Comparison of ENCODE assay signal across 15 cellular contexts in genomic region chr7:102978280-102978679, GRCh38.
A peak's percentile ranks its signal among the peaks of the same experiment; 100 is the strongest.
DNase-seq lines count a peak whose midpoint lies in the region; ATAC-seq and TF ChIP-seq lines count a peak whose summit lies in the region.
"Had no signal": no experiment of that assay in that cellular context is flagged by ENCODE, and none has a peak within 500 bp of the region (broad histone marks: within the 10 kb centered on the region; RNA-seq: fewer than 3 reads in every experiment).

No MANE protein-coding gene starts in this region.

- 0 out of 2 replicates have a peak overlapping the region, but pooled peaks have one; percentile 22 for H3K27ac Mint-ChIP-seq in WTC11
- H3K27ac Mint-ChIP-seq: activated naive CD8-positive, alpha-beta T cell treated with anti-CD3 and anti-CD28 coated beads, Interleukin-2, amount 50 U/mL, for 24 hours; B cell; naive B cell had no signal

- 60 to 79% (median 76%) methylated on average over 6 of the region's 6 CpGs for WGBS in spleen, 5 donors

- POLR2A ChIA-PET in WTC11 (lab: Charles Lee): no interaction called here

- no peak overlapping the region for H3K4me3 Mint-ChIP-seq in WTC11
- H3K4me3 Mint-ChIP-seq: activated naive CD8-positive, alpha-beta T cell treated with anti-CD3 and anti-CD28 coated beads, Interleukin-2, amount 50 U/mL, for 24 hours; B cell; naive B cell had no signal

- no peak overlapping the region for H3K4me3 ChIP-seq in left ventricle myocardium inferior
- H3K4me3 ChIP-seq in spleen: peak overlapping the region in 1 of 8 donors; percentile 23
- H3K4me3 ChIP-seq: heart right ventricle had no signal

- no peaks in the 10 kb centered on the region for H3K36me3 Mint-ChIP-seq in WTC11
- H3K36me3 Mint-ChIP-seq: naive B cell had no signal

- H3K36me3 ChIP-seq in left ventricle myocardium inferior (no peaks in the 10 kb centered on the region), spleen (no peaks in the 10 kb centered on the region)
- H3K36me3 ChIP-seq: heart right ventricle had no signal

- CTCF ChIA-PET in WTC11 (lab: Charles Lee): no interaction called here

- no peak for TF ChIP-seq POLR2A in spleen (IDR thresholded peaks at IDR 0.05)

- no peaks in the 10 kb centered on the region for H3K27me3 Mint-ChIP-seq in WTC11 (ENCODE audit: low read depth)
- H3K27me3 Mint-ChIP-seq: activated naive CD8-positive, alpha-beta T cell treated with anti-CD3 and anti-CD28 coated beads, Interleukin-2, amount 50 U/mL, for 24 hours; B cell; naive B cell had no signal

- H3K9me3 ChIP-seq in left ventricle myocardium inferior (replicated peaks) (peaks cover 25% of the 10 kb centered on the region), spleen (peaks cover 0 to 10% (median 0%) of the 10 kb centered on the region in 8 donors)

- DNase-seq in cardiac septum (ENCODE audit: low spot score) (peak; percentile 83), left ventricle myocardium inferior (no peak), WTC11 (ENCODE audit: low spot score) (no peak), foreskin keratinocyte (peak; percentile 16 to 60), spleen (no peak)
- no peak for DNase-seq in activated naive CD4-positive, alpha-beta T cell treated with Interleukin-2 at 50 U/mL for 16 hours
- DNase-seq: activated CD4-positive, alpha-beta T cell treated with anti-CD3 and anti-CD28 coated beads, Interleukin-2, amount 50 U/mL, for 4 hours; activated naive CD8-positive, alpha-beta T cell treated with anti-CD3 and anti-CD28 coated beads, Interleukin-2, amount 50 U/mL, for 24 hours; naive B cell; NCI-H1417 treated with DMSO at 0.1 percent for 48 hours; stimulated activated CD4-positive, alpha-beta T cell treated with anti-CD3 and anti-CD28 coated beads, Interleukin-4, amount 100 ng/mL, for 1 hour had no signal

- H3K4me1 ChIP-seq in left ventricle myocardium inferior: no peaks in the 10 kb centered on the region
- H3K4me1 ChIP-seq in foreskin keratinocyte: no peaks in the 10 kb centered on the region
- H3K4me1 ChIP-seq in spleen: no peaks in the 10 kb centered on the region

- no peaks in the 10 kb centered on the region for H3K27me3 ChIP-seq in left ventricle myocardium inferior (ENCODE audit: low read depth)
- no peaks in the 10 kb centered on the region for H3K27me3 ChIP-seq in foreskin keratinocyte
- H3K27me3 ChIP-seq in spleen (replicated peaks in 1 of 7): no peaks in the 10 kb centered on the region
- H3K27me3 ChIP-seq: heart right ventricle had no signal

- H3K9me3 Mint-ChIP-seq in WTC11: peaks cover 4% of the 10 kb centered on the region
- H3K9me3 Mint-ChIP-seq: activated naive CD8-positive, alpha-beta T cell treated with anti-CD3 and anti-CD28 coated beads, Interleukin-2, amount 50 U/mL, for 24 hours had no signal

- intact Hi-C loops in cardiac septum (cut with DNase I): no loop called here
- intact Hi-C loops in left ventricle myocardium inferior (cut with micrococcal nuclease): no loop called here
- intact Hi-C loops in spleen (cut with DNase I; ENCODE audit: low total_unique reads): no loop called here

- H3K27ac ChIP-seq in left ventricle myocardium inferior (replicated peaks): no peak overlapping the region
- no peak overlapping the region for H3K27ac ChIP-seq in foreskin keratinocyte
- H3K27ac ChIP-seq in spleen: peak overlapping the region in 2 of 8 donors; percentile 60 to 66
- H3K27ac ChIP-seq: heart right ventricle had no signal

- no peak for TF ChIP-seq CTCF in left ventricle myocardium inferior (IDR thresholded peaks at IDR 0.05; ENCODE audit: borderline replicate concordance)
- TF ChIP-seq CTCF in WTC11 (IDR thresholded peaks at IDR 0.05): no peak
- TF ChIP-seq CTCF in foreskin keratinocyte (conservative IDR thresholded peaks at IDR 0.05): no peak
- TF ChIP-seq CTCF in spleen (IDR thresholded peaks at IDR 0.05 in 8 of 11, conservative IDR thresholded peaks at IDR 0.05 in 3 of 11): no peak

- H3K4me1 Mint-ChIP-seq in WTC11: peaks cover 23% of the 10 kb centered on the region
- H3K4me1 Mint-ChIP-seq: activated naive CD8-positive, alpha-beta T cell treated with anti-CD3 and anti-CD28 coated beads, Interleukin-2, amount 50 U/mL, for 24 hours; B cell; naive B cell had no signal

- ATAC-seq in WTC11: no peak
- ATAC-seq in foreskin keratinocyte: peak; percentile 41
- ATAC-seq in GM21515 (IDR thresholded peaks at IDR 0.05; ENCODE audit: unreplicated experiment): no peak
- ATAC-seq in GM21528 (IDR thresholded peaks at IDR 0.05; ENCODE audit: low FRiP score, unreplicated experiment): no peak
- ATAC-seq: activated naive CD8-positive, alpha-beta T cell treated with anti-CD3 and anti-CD28 coated beads, Interleukin-2, amount 50 U/mL, for 24 hours; heart right ventricle had no signal

TF ChIP-seq in WTC11, 78 proteins besides CTCF, POLR2A, EP300 and RAD21:
- TF ChIP-seq EMX1 (CRISPR knock-in tag; IDR thresholded peaks at IDR 0.05): no peak
- TF ChIP-seq TEAD1 (CRISPR knock-in tag; IDR thresholded peaks at IDR 0.05): no peak
- no peak for TF ChIP-seq ELF4 (CRISPR knock-in tag; IDR thresholded peaks at IDR 0.05; ENCODE audit: low read depth)
- TF ChIP-seq ATF1 (CRISPR knock-in tag; IDR thresholded peaks at IDR 0.05): no peak
- TF ChIP-seq ZNF263 (CRISPR knock-in tag; IDR thresholded peaks at IDR 0.05; ENCODE audit: low read depth): no peak
- no peak for TF ChIP-seq FOXJ3 (CRISPR knock-in tag; IDR thresholded peaks at IDR 0.05; ENCODE audit: borderline replicate concordance)
- TF ChIP-seq, protein P1, sequence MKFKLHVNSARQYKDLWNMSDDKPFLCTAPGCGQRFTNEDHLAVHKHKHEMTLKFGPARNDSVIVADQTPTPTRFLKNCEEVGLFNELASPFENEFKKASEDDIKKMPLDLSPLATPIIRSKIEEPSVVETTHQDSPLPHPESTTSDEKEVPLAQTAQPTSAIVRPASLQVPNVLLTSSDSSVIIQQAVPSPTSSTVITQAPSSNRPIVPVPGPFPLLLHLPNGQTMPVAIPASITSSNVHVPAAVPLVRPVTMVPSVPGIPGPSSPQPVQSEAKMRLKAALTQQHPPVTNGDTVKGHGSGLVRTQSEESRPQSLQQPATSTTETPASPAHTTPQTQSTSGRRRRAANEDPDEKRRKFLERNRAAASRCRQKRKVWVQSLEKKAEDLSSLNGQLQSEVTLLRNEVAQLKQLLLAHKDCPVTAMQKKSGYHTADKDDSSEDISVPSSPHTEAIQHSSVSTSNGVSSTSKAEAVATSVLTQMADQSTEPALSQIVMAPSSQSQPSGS (CRISPR knock-in tag; IDR thresholded peaks at IDR 0.05; ENCODE audit: borderline replicate concordance, low read depth): no peak

Comparison
In these comparisons a context has a peak if more than half of its experiments do, and no peak if none do; other contexts are left out.
1. DNase-seq: peak in cardiac septum (single experiment) and foreskin keratinocyte (2 of 2); none in left ventricle myocardium inferior (single experiment), WTC11 (single experiment), activated naive CD4-positive, alpha-beta T cell treated with Interleukin-2 at 50 U/mL for 16 hours (single experiment) and spleen (single experiment).